ENCODE assay signal across 1 cellular context in the genomic region with DNA sequence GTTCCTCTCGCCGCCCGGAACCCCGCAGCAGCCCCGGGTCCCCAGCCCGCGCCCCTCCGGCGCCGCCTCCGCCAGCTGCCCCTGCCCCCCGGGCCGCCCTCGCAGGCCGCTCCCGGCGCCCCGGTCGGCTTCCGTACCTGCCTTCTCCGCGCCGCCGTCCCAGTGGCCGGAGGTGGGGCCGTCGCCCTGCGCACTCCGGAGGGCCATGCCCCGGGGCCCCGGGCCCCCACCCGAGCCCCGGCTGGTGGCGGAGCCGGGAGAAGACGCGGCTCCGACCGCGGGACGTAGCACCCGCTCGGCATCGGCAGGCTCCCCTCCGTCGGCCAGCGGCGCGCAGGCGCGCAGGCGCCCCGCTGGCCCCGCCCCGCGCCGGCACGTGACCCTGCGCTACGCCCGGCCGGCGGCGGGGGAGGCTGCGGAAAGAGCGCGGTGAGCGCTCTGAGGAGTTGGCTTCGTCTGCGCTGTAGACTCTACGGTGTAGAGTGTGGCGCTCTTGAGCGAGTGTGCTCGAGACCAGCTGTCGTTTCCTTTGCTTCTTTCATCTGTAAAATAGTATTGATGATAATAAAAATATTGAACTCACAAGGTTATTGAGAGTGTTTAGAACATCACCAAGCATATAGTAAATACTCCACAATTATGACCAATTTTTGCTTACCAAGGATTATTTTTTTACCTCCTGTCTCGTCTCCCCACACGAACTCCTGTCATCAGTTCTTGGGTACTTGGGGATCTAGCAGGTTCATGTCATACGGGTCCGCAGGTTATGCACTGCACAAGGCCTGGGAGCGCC.
TF ChIP-seq lines count a peak whose summit lies in the region.

A gene with protein sequence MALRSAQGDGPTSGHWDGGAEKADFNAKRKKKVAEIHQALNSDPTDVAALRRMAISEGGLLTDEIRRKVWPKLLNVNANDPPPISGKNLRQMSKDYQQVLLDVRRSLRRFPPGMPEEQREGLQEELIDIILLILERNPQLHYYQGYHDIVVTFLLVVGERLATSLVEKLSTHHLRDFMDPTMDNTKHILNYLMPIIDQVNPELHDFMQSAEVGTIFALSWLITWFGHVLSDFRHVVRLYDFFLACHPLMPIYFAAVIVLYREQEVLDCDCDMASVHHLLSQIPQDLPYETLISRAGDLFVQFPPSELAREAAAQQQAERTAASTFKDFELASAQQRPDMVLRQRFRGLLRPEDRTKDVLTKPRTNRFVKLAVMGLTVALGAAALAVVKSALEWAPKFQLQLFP (minus strand): TSS at position 335 of the 793 bp plus-strand sequence. CDS start 128 bp downstream, at position 207.

TF ChIP-seq in HCT116, 20 proteins besides CTCF, POLR2A, EP300 and RAD21 (continued from another document):
- TF ChIP-seq, protein P1, sequence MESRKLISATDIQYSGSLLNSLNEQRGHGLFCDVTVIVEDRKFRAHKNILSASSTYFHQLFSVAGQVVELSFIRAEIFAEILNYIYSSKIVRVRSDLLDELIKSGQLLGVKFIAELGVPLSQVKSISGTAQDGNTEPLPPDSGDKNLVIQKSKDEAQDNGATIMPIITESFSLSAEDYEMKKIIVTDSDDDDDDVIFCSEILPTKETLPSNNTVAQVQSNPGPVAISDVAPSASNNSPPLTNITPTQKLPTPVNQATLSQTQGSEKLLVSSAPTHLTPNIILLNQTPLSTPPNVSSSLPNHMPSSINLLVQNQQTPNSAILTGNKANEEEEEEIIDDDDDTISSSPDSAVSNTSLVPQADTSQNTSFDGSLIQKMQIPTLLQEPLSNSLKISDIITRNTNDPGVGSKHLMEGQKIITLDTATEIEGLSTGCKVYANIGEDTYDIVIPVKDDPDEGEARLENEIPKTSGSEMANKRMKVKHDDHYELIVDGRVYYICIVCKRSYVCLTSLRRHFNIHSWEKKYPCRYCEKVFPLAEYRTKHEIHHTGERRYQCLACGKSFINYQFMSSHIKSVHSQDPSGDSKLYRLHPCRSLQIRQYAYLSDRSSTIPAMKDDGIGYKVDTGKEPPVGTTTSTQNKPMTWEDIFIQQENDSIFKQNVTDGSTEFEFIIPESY (IDR thresholded peaks at IDR 0.05; ENCODE audit: extremely low read depth, insufficient replicate concordance, low read length), result no peak
- no peak for TF ChIP-seq EZH2 (IDR thresholded peaks at IDR 0.05)
- no peak for TF ChIP-seq FOSL1 (IDR thresholded peaks at IDR 0.05; ENCODE audit: low read depth)
- peak; percentile 86 for TF ChIP-seq POLR2AphosphoS5 (IDR thresholded peaks at IDR 0.05; ENCODE audit: low read depth, low read length)
TF ChIP-seq in HCT116: peak in this region for 7.
